Comparison of ENCODE assay signal across 21 cellular contexts in genomic region chr17:38329284-38329683, GRCh38. TPM values are rescaled to one million over a fixed set of nuclear protein-coding genes. Genes with fewer than 3 reads are reported as not detected.
"Had no signal": no experiment of that assay in that cellular context is flagged by ENCODE, and none has a peak within 500 bp of the region (broad histone marks: within the 10 kb centered on the region; RNA-seq: fewer than 3 reads in every experiment).

No MANE protein-coding gene starts in this region.

- H3K27me3 ChIP-seq: left lung had no signal

- H3K27ac Mint-ChIP-seq: activated T-cell treated with anti-CD3 and anti-CD28 coated beads, Interleukin-2, amount 50 U/mL, for 24 hours; activated T-helper 2 cell treated with anti-CD3 and anti-CD28 coated beads, Interferon-gamma antibody, Interleukin-2, Interleukin-4, amounts not matched to agents 10 μg/mL and 5 μg/mL and 100 μg/mL, durations not matched to agents 14 hours and 24 hours and 36 hours; stimulated activated naive CD8-positive, alpha-beta T cell treated with anti-CD3 and anti-CD28 coated beads, Interleukin-15, Interleukin-2, amounts not matched to agents 100 ng/mL and 50 ng/mL, for 24 hours; T-cell; T-helper 2 cell treated with Interferon-gamma antibody and Interleukin-4, amounts not matched to agents 5 μg/mL and 100 μg/mL, for 36 hours had no signal

- H3K9me3 ChIP-seq: left lung, tibial artery had no signal

- H3K4me3 ChIP-seq: left lung, tibial artery had no signal

- ATAC-seq: esophagus mucosa, left lung, T-cell had no signal

- DNase-seq: activated naive CD4-positive, alpha-beta T cell treated with Interleukin-2 at 50 U/mL for 16 hours; activated T-cell treated with anti-CD3 and anti-CD28 coated beads, Interleukin-2, amount 50 U/mL, for 24 hours; dermis blood vessel endothelial cell; effector CD8-positive, alpha-beta T cell; foreskin melanocyte; kidney glomerular epithelial cell; left lung; retina; stimulated activated CD4-positive, alpha-beta T cell treated with anti-CD3 and anti-CD28 coated beads, Interleukin-4, amount 100 ng/mL, for 1 hour; T-cell; tibial artery had no signal

- H3K36me3 ChIP-seq: left lung, tibial artery had no signal

- H3K9me3 Mint-ChIP-seq: activated T-cell treated with anti-CD3 and anti-CD28 coated beads, Interleukin-2, amount 50 U/mL, for 24 hours; activated T-helper 2 cell treated with anti-CD3 and anti-CD28 coated beads, Interferon-gamma antibody, Interleukin-2, Interleukin-4, amounts not matched to agents 10 μg/mL and 5 μg/mL and 100 μg/mL, durations not matched to agents 14 hours and 24 hours and 36 hours; brain; stimulated activated naive CD8-positive, alpha-beta T cell treated with anti-CD3 and anti-CD28 coated beads, Interleukin-15, Interleukin-2, amounts not matched to agents 100 ng/mL and 50 ng/mL, for 24 hours; T-cell; T-helper 2 cell treated with Interferon-gamma antibody and Interleukin-4, amounts not matched to agents 5 μg/mL and 100 μg/mL, for 36 hours had no signal

- H3K4me3 Mint-ChIP-seq: activated T-cell treated with anti-CD3 and anti-CD28 coated beads, Interleukin-2, amount 50 U/mL, for 24 hours; brain; stimulated activated naive CD8-positive, alpha-beta T cell treated with anti-CD3 and anti-CD28 coated beads, Interleukin-15, Interleukin-2, amounts not matched to agents 100 ng/mL and 50 ng/mL, for 24 hours; T-cell; T-helper 2 cell treated with Interferon-gamma antibody and Interleukin-4, amounts not matched to agents 5 μg/mL and 100 μg/mL, for 36 hours had no signal

- H3K27ac ChIP-seq: left lung, tibial artery had no signal

- H3K4me1 ChIP-seq: tibial artery had no signal

- H3K36me3 Mint-ChIP-seq: brain, T-cell had no signal

RNA-seq across cellular contexts. Expression of gene GPR179, which starts 14.5 kb away (rescaled TPM):
- total RNA-seq: activated T-helper 2 cell treated with anti-CD3 and anti-CD28 coated beads, Interferon-gamma antibody, Interleukin-2, Interleukin-4, amounts not matched to agents 10 μg/mL and 5 μg/mL and 100 μg/mL, durations not matched to agents 14 hours and 24 hours and 36 hours; aorta; dermis blood vessel endothelial cell; endothelial cell of umbilical vein; esophagus mucosa; lung microvascular endothelial cell; omental fat pad had no signal
- polyA plus RNA-seq: endothelial cell of umbilical vein, neural cell had no signal
